In the genomic region with DNA sequence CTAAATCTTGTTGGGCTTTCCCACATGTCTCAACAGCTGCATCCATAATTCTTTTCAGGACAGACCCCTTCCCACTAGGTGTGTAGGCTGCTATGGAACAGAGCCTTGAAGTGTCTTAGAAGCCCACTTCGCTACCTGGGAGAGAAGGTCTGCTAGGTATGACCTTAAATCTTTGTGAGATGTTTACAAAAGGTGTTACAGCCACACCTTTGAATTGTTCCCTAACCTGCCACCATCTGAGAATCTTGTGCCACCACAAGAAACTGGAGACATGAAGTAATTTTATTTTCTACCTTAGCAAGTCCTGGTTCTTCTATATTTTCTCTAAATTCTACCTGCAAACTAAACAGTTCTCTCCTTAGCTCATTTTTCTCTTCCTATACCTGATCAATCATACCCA, we compare ENCODE assay signal across 28 cellular contexts.
"Had no signal": no experiment of that assay in that cellular context is flagged by ENCODE, and none has a peak within 500 bp of the region (broad histone marks: within the 10 kb centered on the region; RNA-seq: fewer than 3 reads in every experiment).

No MANE protein-coding gene starts in this region.

- H3K36me3 ChIP-seq: suprapubic skin, thyroid gland, transverse colon, uterus had no signal

- DNase-seq: stimulated activated CD4-positive, alpha-beta T cell treated with anti-CD3 and anti-CD28 coated beads, Interleukin-2, amount 100 ng/mL, for 48 hours; stimulated activated CD4-positive, alpha-beta T cell treated with anti-CD3 and anti-CD28 coated beads, Interleukin-4, amount 100 ng/mL, for 1 hour; stimulated activated CD4-positive, alpha-beta T cell treated with anti-CD3 and anti-CD28 coated beads, Interleukin-4, amount 100 ng/mL, for 24 hours; stimulated activated CD4-positive, alpha-beta T cell treated with anti-CD3 and anti-CD28 coated beads, Interleukin-4, amount 100 ng/mL, for 4 hours; stimulated activated CD8-positive, alpha-beta memory T cell treated with anti-CD3 and anti-CD28 coated beads, Interleukin-4, amount 100 ng/mL, for 48 hours; stimulated activated naive B cell treated with anti-CD40 and anti-IgM and Interleukin-4, amounts not matched to agents 10 μg/mL and 1 μg/mL and 100 μg/mL, for 72 hours; stimulated activated naive CD4-positive, alpha-beta T cell; stimulated activated naive CD4-positive, alpha-beta T cell treated with Interleukin-2 at 50 U/mL for 16 hours; stimulated activated naive CD8-positive, alpha-beta T cell treated with anti-CD3 and anti-CD28 coated beads, Interleukin-15, amount 100 ng/mL, for 72 hours; stimulated activated naive CD8-positive, alpha-beta T cell treated with anti-CD3 and anti-CD28 coated beads, Interleukin-15, Interleukin-2, amounts not matched to agents 100 U/mL and 50 U/mL, for 24 hours; stomach; substantia nigra; testis; thyroid gland; tibial artery; transverse colon; trophoblast cell; upper lobe of left lung; upper lobe of right lung; uterus had no signal

- H3K4me3 Mint-ChIP-seq: stimulated activated effector memory CD8-positive, alpha-beta T cell treated with anti-CD3 and anti-CD28 coated beads, Interleukin-12 subunit alpha, Interleukin-12 subunit beta, amount 100 ng/mL, for 72 hours; stimulated activated memory B cell treated with anti-CD40 and anti-IgM and Interleukin-4, amounts not matched to agents 10 μg/mL and 1 μg/mL and 100 μg/mL, for 72 hours; stimulated activated naive B cell treated with anti-CD40 and anti-IgM and Interleukin-4, amounts not matched to agents 10 μg/mL and 1 μg/mL and 100 μg/mL, for 72 hours; stimulated activated naive CD8-positive, alpha-beta T cell treated with anti-CD3 and anti-CD28 coated beads, Interleukin-15, amount 100 ng/mL, for 72 hours; stimulated activated naive CD8-positive, alpha-beta T cell treated with anti-CD3 and anti-CD28 coated beads, Interleukin-15, Interleukin-2, amounts not matched to agents 100 ng/mL and 50 ng/mL, for 24 hours; type B pancreatic cell had no signal

- H3K4me1 Mint-ChIP-seq: stimulated activated effector memory CD8-positive, alpha-beta T cell treated with anti-CD3 and anti-CD28 coated beads, Interleukin-12 subunit alpha, Interleukin-12 subunit beta, amount 100 ng/mL, for 72 hours; stimulated activated memory B cell treated with anti-CD40 and anti-IgM and Interleukin-4, amounts not matched to agents 10 μg/mL and 1 μg/mL and 100 μg/mL, for 72 hours had no signal

- H3K27me3 Mint-ChIP-seq: stimulated activated memory B cell treated with anti-CD40 and anti-IgM and Interleukin-4, amounts not matched to agents 10 μg/mL and 1 μg/mL and 100 μg/mL, for 72 hours; stimulated activated naive B cell treated with anti-CD40 and anti-IgM and Interleukin-4, amounts not matched to agents 10 μg/mL and 1 μg/mL and 100 μg/mL, for 72 hours; stimulated activated naive CD8-positive, alpha-beta T cell treated with anti-CD3 and anti-CD28 coated beads, Interleukin-15, amount 100 ng/mL, for 72 hours; stimulated activated naive CD8-positive, alpha-beta T cell treated with anti-CD3 and anti-CD28 coated beads, Interleukin-15, Interleukin-2, amounts not matched to agents 100 ng/mL and 50 ng/mL, for 24 hours; type B pancreatic cell had no signal

- H3K4me3 ChIP-seq: stomach, suprapubic skin, testis, thoracic aorta, thyroid gland, tibial artery, tibial nerve, transverse colon, upper lobe of left lung, upper lobe of right lung, uterus, vagina had no signal

- ATAC-seq: stimulated activated memory B cell treated with anti-CD40 and anti-IgM and Interleukin-4, amounts not matched to agents 10 μg/mL and 1 μg/mL and 100 μg/mL, for 72 hours; stimulated activated naive B cell treated with anti-CD40 and anti-IgM and Interleukin-4, amounts not matched to agents 10 μg/mL and 1 μg/mL and 100 μg/mL, for 72 hours; stimulated activated naive CD8-positive, alpha-beta T cell treated with anti-CD3 and anti-CD28 coated beads, Interleukin-15, amount 100 ng/mL, for 72 hours; stimulated activated naive CD8-positive, alpha-beta T cell treated with anti-CD3 and anti-CD28 coated beads, Interleukin-15, Interleukin-2, amounts not matched to agents 100 U/mL and 50 U/mL, for 24 hours; upper lobe of right lung had no signal

- H3K9me3 ChIP-seq: stomach, suprapubic skin, testis, thoracic aorta, thyroid gland, tibial artery, tibial nerve, transverse colon, upper lobe of left lung, upper lobe of right lung, uterus, vagina had no signal

- H3K9me3 Mint-ChIP-seq: stimulated activated effector memory CD8-positive, alpha-beta T cell treated with anti-CD3 and anti-CD28 coated beads, Interleukin-12 subunit alpha, Interleukin-12 subunit beta, amount 100 ng/mL, for 72 hours; stimulated activated memory B cell treated with anti-CD40 and anti-IgM and Interleukin-4, amounts not matched to agents 10 μg/mL and 1 μg/mL and 100 μg/mL, for 72 hours; stimulated activated naive B cell treated with anti-CD40 and anti-IgM and Interleukin-4, amounts not matched to agents 10 μg/mL and 1 μg/mL and 100 μg/mL, for 72 hours; stimulated activated naive CD8-positive, alpha-beta T cell treated with anti-CD3 and anti-CD28 coated beads, Interleukin-15, amount 100 ng/mL, for 72 hours; stimulated activated naive CD8-positive, alpha-beta T cell treated with anti-CD3 and anti-CD28 coated beads, Interleukin-15, Interleukin-2, amounts not matched to agents 100 ng/mL and 50 ng/mL, for 24 hours; type B pancreatic cell had no signal

- H3K27ac Mint-ChIP-seq: stimulated activated effector memory CD8-positive, alpha-beta T cell treated with anti-CD3 and anti-CD28 coated beads, Interleukin-12 subunit alpha, Interleukin-12 subunit beta, amount 100 ng/mL, for 72 hours; stimulated activated memory B cell treated with anti-CD40 and anti-IgM and Interleukin-4, amounts not matched to agents 10 μg/mL and 1 μg/mL and 100 μg/mL, for 72 hours; stimulated activated naive B cell treated with anti-CD40 and anti-IgM and Interleukin-4, amounts not matched to agents 10 μg/mL and 1 μg/mL and 100 μg/mL, for 72 hours; stimulated activated naive CD8-positive, alpha-beta T cell treated with anti-CD3 and anti-CD28 coated beads, Interleukin-15, Interleukin-2, amounts not matched to agents 100 ng/mL and 50 ng/mL, for 24 hours; type B pancreatic cell had no signal

- H3K27ac ChIP-seq: stomach, suprapubic skin, testis, thoracic aorta, thyroid gland, tibial artery, tibial nerve, transverse colon, upper lobe of left lung, upper lobe of right lung, uterus, vagina had no signal

- H3K36me3 Mint-ChIP-seq: stimulated activated effector memory CD8-positive, alpha-beta T cell treated with anti-CD3 and anti-CD28 coated beads, Interleukin-12 subunit alpha, Interleukin-12 subunit beta, amount 100 ng/mL, for 72 hours had no signal

- H3K27me3 ChIP-seq: stomach, suprapubic skin, testis, thyroid gland, tibial artery, tibial nerve, transverse colon, upper lobe of left lung, upper lobe of right lung, uterus, vagina had no signal

- H3K4me1 ChIP-seq: stomach, suprapubic skin, testis, thyroid gland, tibial artery, tibial nerve, upper lobe of left lung, upper lobe of right lung, uterus, vagina had no signal
